Comparison of ENCODE assay signal across 16 cellular contexts in genomic region chr9:127958728-127959127, GRCh38. TPM values are rescaled to one million over a fixed set of nuclear protein-coding genes. Genes with fewer than 3 reads are reported as not detected.
DNase-seq lines count a peak whose midpoint lies in the region; ATAC-seq and TF ChIP-seq lines count a peak whose summit lies in the region.
"Had no signal": no experiment of that assay in that cellular context is flagged by ENCODE, and none has a peak within 500 bp of the region (broad histone marks: within the 10 kb centered on the region; RNA-seq: fewer than 3 reads in every experiment).

No MANE protein-coding gene starts in this region.

- CTCF ChIA-PET in activated CD4-positive, alpha-beta memory T cell treated with anti-CD3 and anti-CD28 coated beads for 36 hours (lab: Charles Lee): interaction anchor here (0.9 to 9.9 kb wide), 6 partner anchors 9 to 76 kb away, joined by 3 to 142 read pairs (median 4); no protein-coding TSS in a partner anchor
- CTCF ChIA-PET in activated CD4-positive, alpha-beta memory T cell treated with anti-CD3 and anti-CD28 coated beads, Interleukin-2, amount 10 ng/mL, durations not matched to agents 7 days and 5 days (lab: Charles Lee): interaction anchor here (0.6 to 6.3 kb wide), 3 partner anchors 15 to 185 kb away, joined by 4 to 56 read pairs (median 44); partner anchors contain the start of gene EEIG1

- H3K27ac Mint-ChIP-seq in activated CD4-positive, alpha-beta memory T cell treated with anti-CD3 and anti-CD28 coated beads for 36 hours: peak overlapping the region; percentile 26
- H3K27ac Mint-ChIP-seq in activated CD4-positive, alpha-beta memory T cell treated with anti-CD3 and anti-CD28 coated beads, Interleukin-2, amount 10 ng/mL, durations not matched to agents 7 days and 5 days: no peak overlapping the region
- peak overlapping the region; percentile 25 for H3K27ac Mint-ChIP-seq in activated naive CD8-positive, alpha-beta T cell treated with anti-CD3 and anti-CD28 coated beads, Interleukin-2, amount 10 ng/mL, durations not matched to agents 7 days and 5 days
- peak overlapping the region; percentile 94 for H3K27ac Mint-ChIP-seq in stimulated activated memory B cell treated with anti-CD40 and anti-IgM and Interleukin-4, amounts not matched to agents 10 μg/mL and 1 μg/mL and 100 μg/mL, for 72 hours
- H3K27ac Mint-ChIP-seq in glutamatergic neuron (ENCODE audit: unreplicated experiment): no peak overlapping the region
- H3K27ac Mint-ChIP-seq: mesothelial cell of epicardium had no signal

- ATAC-seq in activated naive CD8-positive, alpha-beta T cell treated with anti-CD3 and anti-CD28 coated beads, Interleukin-2, amount 10 ng/mL, durations not matched to agents 7 days and 5 days (ENCODE audit: low read depth): no peak
- no peak for ATAC-seq in stimulated activated memory B cell treated with anti-CD40 and anti-IgM and Interleukin-4, amounts not matched to agents 10 μg/mL and 1 μg/mL and 100 μg/mL, for 72 hours
- ATAC-seq: A549; stimulated activated naive CD8-positive, alpha-beta T cell treated with anti-CD3 and anti-CD28 coated beads, Interleukin-15, Interleukin-2, amounts not matched to agents 100 U/mL and 50 U/mL, for 24 hours had no signal

- peaks cover 91% of the 10 kb centered on the region for H3K4me1 Mint-ChIP-seq in activated CD4-positive, alpha-beta memory T cell treated with anti-CD3 and anti-CD28 coated beads for 36 hours (ENCODE audit: low read depth)
- H3K4me1 Mint-ChIP-seq in activated CD4-positive, alpha-beta memory T cell treated with anti-CD3 and anti-CD28 coated beads, Interleukin-2, amount 10 ng/mL, durations not matched to agents 7 days and 5 days: peaks cover 85% of the 10 kb centered on the region
- H3K4me1 Mint-ChIP-seq in activated naive CD8-positive, alpha-beta T cell treated with anti-CD3 and anti-CD28 coated beads, Interleukin-2, amount 10 ng/mL, durations not matched to agents 7 days and 5 days: peaks cover 74% of the 10 kb centered on the region
- H3K4me1 Mint-ChIP-seq in stimulated activated memory B cell treated with anti-CD40 and anti-IgM and Interleukin-4, amounts not matched to agents 10 μg/mL and 1 μg/mL and 100 μg/mL, for 72 hours: peaks cover 88% of the 10 kb centered on the region
- peaks cover 15% of the 10 kb centered on the region for H3K4me1 Mint-ChIP-seq in glutamatergic neuron (ENCODE audit: low read depth, unreplicated experiment)

- peaks cover 7% of the 10 kb centered on the region for H3K36me3 Mint-ChIP-seq in activated CD4-positive, alpha-beta memory T cell treated with anti-CD3 and anti-CD28 coated beads for 36 hours
- peaks cover 52% of the 10 kb centered on the region for H3K36me3 Mint-ChIP-seq in activated CD4-positive, alpha-beta memory T cell treated with anti-CD3 and anti-CD28 coated beads, Interleukin-2, amount 10 ng/mL, durations not matched to agents 7 days and 5 days (ENCODE audit: low read depth)
- peaks cover 35% of the 10 kb centered on the region for H3K36me3 Mint-ChIP-seq in activated naive CD8-positive, alpha-beta T cell treated with anti-CD3 and anti-CD28 coated beads, Interleukin-2, amount 10 ng/mL, durations not matched to agents 7 days and 5 days
- peaks cover 31% of the 10 kb centered on the region for H3K36me3 Mint-ChIP-seq in stimulated activated memory B cell treated with anti-CD40 and anti-IgM and Interleukin-4, amounts not matched to agents 10 μg/mL and 1 μg/mL and 100 μg/mL, for 72 hours
- no peaks in the 10 kb centered on the region for H3K36me3 Mint-ChIP-seq in glutamatergic neuron (ENCODE audit: unreplicated experiment)

- intact Hi-C loops in activated CD4-positive, alpha-beta memory T cell treated with anti-CD3 and anti-CD28 coated beads for 36 hours (cut with micrococcal nuclease): loop anchor here (5.0 kb wide), 1 partner anchor 159 kb away; no protein-coding TSS in a partner anchor

- no peaks in the 10 kb centered on the region for H3K9me3 Mint-ChIP-seq in activated CD4-positive, alpha-beta memory T cell treated with anti-CD3 and anti-CD28 coated beads for 36 hours
- H3K9me3 Mint-ChIP-seq in activated CD4-positive, alpha-beta memory T cell treated with anti-CD3 and anti-CD28 coated beads, Interleukin-2, amount 10 ng/mL, durations not matched to agents 7 days and 5 days: no peaks in the 10 kb centered on the region
- H3K9me3 Mint-ChIP-seq in activated naive CD8-positive, alpha-beta T cell treated with anti-CD3 and anti-CD28 coated beads, Interleukin-2, amount 10 ng/mL, durations not matched to agents 7 days and 5 days: no peaks in the 10 kb centered on the region
- H3K9me3 Mint-ChIP-seq in stimulated activated memory B cell treated with anti-CD40 and anti-IgM and Interleukin-4, amounts not matched to agents 10 μg/mL and 1 μg/mL and 100 μg/mL, for 72 hours: peaks cover 2% of the 10 kb centered on the region
- H3K9me3 Mint-ChIP-seq in glutamatergic neuron (ENCODE audit: unreplicated experiment): peaks cover 7% of the 10 kb centered on the region

- H3K4me3 Mint-ChIP-seq in activated CD4-positive, alpha-beta memory T cell treated with anti-CD3 and anti-CD28 coated beads for 36 hours: no peak overlapping the region
- no peak overlapping the region for H3K4me3 Mint-ChIP-seq in activated CD4-positive, alpha-beta memory T cell treated with anti-CD3 and anti-CD28 coated beads, Interleukin-2, amount 10 ng/mL, durations not matched to agents 7 days and 5 days
- H3K4me3 Mint-ChIP-seq in activated naive CD8-positive, alpha-beta T cell treated with anti-CD3 and anti-CD28 coated beads, Interleukin-2, amount 10 ng/mL, durations not matched to agents 7 days and 5 days: no peak overlapping the region
- no peak overlapping the region for H3K4me3 Mint-ChIP-seq in stimulated activated memory B cell treated with anti-CD40 and anti-IgM and Interleukin-4, amounts not matched to agents 10 μg/mL and 1 μg/mL and 100 μg/mL, for 72 hours
- no peak overlapping the region for H3K4me3 Mint-ChIP-seq in glutamatergic neuron (ENCODE audit: unreplicated experiment)
- H3K4me3 Mint-ChIP-seq: mesothelial cell of epicardium had no signal

- DNase-seq in activated CD4-positive, alpha-beta memory T cell treated with anti-CD3 and anti-CD28 coated beads for 36 hours: no peak
- no peak for DNase-seq in activated CD4-positive, alpha-beta memory T cell treated with anti-CD3 and anti-CD28 coated beads, Interleukin-2, amount 10 ng/mL, durations not matched to agents 7 days and 5 days
- DNase-seq in activated naive CD8-positive, alpha-beta T cell treated with anti-CD3 and anti-CD28 coated beads, Interleukin-2, amount 10 ng/mL, durations not matched to agents 7 days and 5 days: no peak
- no peak for DNase-seq in glutamatergic neuron
- no peak for DNase-seq in DMS 273 treated with DMSO at 0.1 percent for 48 hours (lab: John Stamatoyannopoulos, UW)
- DNase-seq: activated CD8-positive, alpha-beta memory T cell treated with anti-CD3 and anti-CD28 coated beads for 24 hours; cortex of kidney; DMS79; foreskin melanocyte; NCI-H1694; Peyer's patch; retina; stimulated activated naive CD8-positive, alpha-beta T cell treated with anti-CD3 and anti-CD28 coated beads, Interleukin-15, Interleukin-2, amounts not matched to agents 100 U/mL and 50 U/mL, for 24 hours had no signal

- POLR2A ChIA-PET in activated CD4-positive, alpha-beta memory T cell treated with anti-CD3 and anti-CD28 coated beads for 36 hours (lab: Charles Lee): no interaction called here
- POLR2A ChIA-PET in activated CD4-positive, alpha-beta memory T cell treated with anti-CD3 and anti-CD28 coated beads, Interleukin-2, amount 10 ng/mL, durations not matched to agents 7 days and 5 days (lab: Charles Lee): interaction anchor here (5.7 kb wide), 1 partner anchor 12 kb away, joined by 29 read pairs; no protein-coding TSS in a partner anchor
- POLR2A ChIA-PET in activated naive CD8-positive, alpha-beta T cell treated with anti-CD3 and anti-CD28 coated beads, Interleukin-2, amount 10 ng/mL, durations not matched to agents 7 days and 5 days (lab: Charles Lee): interaction anchor here (0.9 to 1.3 kb wide), 3 partner anchors 9 to 13 kb away, joined by 3 to 4 read pairs (median 3); no protein-coding TSS in a partner anchor

- no peak for TF ChIP-seq CTCF in glutamatergic neuron (IDR thresholded peaks at IDR 0.05; ENCODE audit: partially characterized antibody, unreplicated experiment)

- H3K27me3 Mint-ChIP-seq in activated CD4-positive, alpha-beta memory T cell treated with anti-CD3 and anti-CD28 coated beads for 36 hours: no peaks in the 10 kb centered on the region
- no peaks in the 10 kb centered on the region for H3K27me3 Mint-ChIP-seq in activated CD4-positive, alpha-beta memory T cell treated with anti-CD3 and anti-CD28 coated beads, Interleukin-2, amount 10 ng/mL, durations not matched to agents 7 days and 5 days
- no peaks in the 10 kb centered on the region for H3K27me3 Mint-ChIP-seq in activated naive CD8-positive, alpha-beta T cell treated with anti-CD3 and anti-CD28 coated beads, Interleukin-2, amount 10 ng/mL, durations not matched to agents 7 days and 5 days
- no peaks in the 10 kb centered on the region for H3K27me3 Mint-ChIP-seq in stimulated activated memory B cell treated with anti-CD40 and anti-IgM and Interleukin-4, amounts not matched to agents 10 μg/mL and 1 μg/mL and 100 μg/mL, for 72 hours
- peaks cover 2% of the 10 kb centered on the region for H3K27me3 Mint-ChIP-seq in glutamatergic neuron (ENCODE audit: unreplicated experiment)

RNA-seq across cellular contexts. Expression of gene DPM2, which starts 21.1 kb away (rescaled TPM):
- total RNA-seq in activated CD4-positive, alpha-beta memory T cell treated with anti-CD3 and anti-CD28 coated beads for 36 hours: 10 to 100 TPM; 41.5 to 42.0 TPM
- 10 to 100 TPM; 48.2 TPM for total RNA-seq in activated CD4-positive, alpha-beta memory T cell treated with anti-CD3 and anti-CD28 coated beads, Interleukin-2, amount 10 ng/mL, durations not matched to agents 7 days and 5 days
- total RNA-seq in activated naive CD8-positive, alpha-beta T cell treated with anti-CD3 and anti-CD28 coated beads, Interleukin-2, amount 10 ng/mL, durations not matched to agents 7 days and 5 days: 10 to 100 TPM; 49.2 to 54.2 TPM
- total RNA-seq in glutamatergic neuron (ENCODE audit: unreplicated experiment): 35.3 TPM

RNA-seq across cellular contexts. Expression of gene EEIG1, which starts 22.1 kb away (rescaled TPM):
- total RNA-seq in activated CD4-positive, alpha-beta memory T cell treated with anti-CD3 and anti-CD28 coated beads for 36 hours: 10 to 100 TPM; 50.7 to 58.0 TPM
- 100 to 1,000 TPM; 212 to 218 TPM for total RNA-seq in activated CD4-positive, alpha-beta memory T cell treated with anti-CD3 and anti-CD28 coated beads, Interleukin-2, amount 10 ng/mL, durations not matched to agents 7 days and 5 days
- 100 to 1,000 TPM; 329 to 366 TPM for total RNA-seq in activated naive CD8-positive, alpha-beta T cell treated with anti-CD3 and anti-CD28 coated beads, Interleukin-2, amount 10 ng/mL, durations not matched to agents 7 days and 5 days
- 15.8 TPM for total RNA-seq in glutamatergic neuron (ENCODE audit: unreplicated experiment)

RNA-seq across cellular contexts. Expression of gene PIP5KL1, which starts 28.2 kb away (rescaled TPM):
- total RNA-seq in activated CD4-positive, alpha-beta memory T cell treated with anti-CD3 and anti-CD28 coated beads for 36 hours: 1 to 10 TPM in 1 of 2 experiments, under 1 TPM in 1; 0.94 to 2.9 TPM
- total RNA-seq in activated CD4-positive, alpha-beta memory T cell treated with anti-CD3 and anti-CD28 coated beads, Interleukin-2, amount 10 ng/mL, durations not matched to agents 7 days and 5 days: 1 to 10 TPM; 1.5 to 1.9 TPM
- 1 to 10 TPM; 1.5 to 1.9 TPM for total RNA-seq in activated naive CD8-positive, alpha-beta T cell treated with anti-CD3 and anti-CD28 coated beads, Interleukin-2, amount 10 ng/mL, durations not matched to agents 7 days and 5 days
- total RNA-seq in glutamatergic neuron (ENCODE audit: unreplicated experiment): 11.9 TPM

RNA-seq across cellular contexts. Expression of gene ST6GALNAC4, which starts 41.9 kb away (rescaled TPM):
- 10 to 100 TPM; 21.2 to 23.5 TPM for total RNA-seq in activated CD4-positive, alpha-beta memory T cell treated with anti-CD3 and anti-CD28 coated beads for 36 hours
- 10 to 100 TPM; 19.4 to 21.5 TPM for total RNA-seq in activated CD4-positive, alpha-beta memory T cell treated with anti-CD3 and anti-CD28 coated beads, Interleukin-2, amount 10 ng/mL, durations not matched to agents 7 days and 5 days
- total RNA-seq in activated naive CD8-positive, alpha-beta T cell treated with anti-CD3 and anti-CD28 coated beads, Interleukin-2, amount 10 ng/mL, durations not matched to agents 7 days and 5 days: 10 to 100 TPM; 51.1 to 59.5 TPM
- 15.8 TPM for total RNA-seq in glutamatergic neuron (ENCODE audit: unreplicated experiment)

RNA-seq across cellular contexts. Expression of gene ST6GALNAC6, which starts 59.3 kb away (rescaled TPM):
- 10 to 100 TPM; 50.1 to 53.8 TPM for total RNA-seq in activated CD4-positive, alpha-beta memory T cell treated with anti-CD3 and anti-CD28 coated beads for 36 hours
- 100 to 1,000 TPM; 141 to 146 TPM for total RNA-seq in activated CD4-positive, alpha-beta memory T cell treated with anti-CD3 and anti-CD28 coated beads, Interleukin-2, amount 10 ng/mL, durations not matched to agents 7 days and 5 days
- 100 to 1,000 TPM; 105 to 112 TPM for total RNA-seq in activated naive CD8-positive, alpha-beta T cell treated with anti-CD3 and anti-CD28 coated beads, Interleukin-2, amount 10 ng/mL, durations not matched to agents 7 days and 5 days
- 26.1 TPM for total RNA-seq in glutamatergic neuron (ENCODE audit: unreplicated experiment)

Comparison
In these comparisons a context has a peak if more than half of its experiments do, and no peak if none do; other contexts are left out.
1. H3K27ac Mint-ChIP-seq: peak in activated CD4-positive, alpha-beta memory T cell treated with anti-CD3 and anti-CD28 coated beads for 36 hours (single experiment), activated naive CD8-positive, alpha-beta T cell treated with anti-CD3 and anti-CD28 coated beads, Interleukin-2, amount 10 ng/mL, durations not matched to agents 7 days and 5 days (single experiment) and stimulated activated memory B cell treated with anti-CD40 and anti-IgM and Interleukin-4, amounts not matched to agents 10 μg/mL and 1 μg/mL and 100 μg/mL, for 72 hours (single experiment); none in activated CD4-positive, alpha-beta memory T cell treated with anti-CD3 and anti-CD28 coated beads, Interleukin-2, amount 10 ng/mL, durations not matched to agents 7 days and 5 days (single experiment) and glutamatergic neuron (single experiment).